Comparison of ENCODE assay signal across 10 cellular contexts in the genomic region with DNA sequence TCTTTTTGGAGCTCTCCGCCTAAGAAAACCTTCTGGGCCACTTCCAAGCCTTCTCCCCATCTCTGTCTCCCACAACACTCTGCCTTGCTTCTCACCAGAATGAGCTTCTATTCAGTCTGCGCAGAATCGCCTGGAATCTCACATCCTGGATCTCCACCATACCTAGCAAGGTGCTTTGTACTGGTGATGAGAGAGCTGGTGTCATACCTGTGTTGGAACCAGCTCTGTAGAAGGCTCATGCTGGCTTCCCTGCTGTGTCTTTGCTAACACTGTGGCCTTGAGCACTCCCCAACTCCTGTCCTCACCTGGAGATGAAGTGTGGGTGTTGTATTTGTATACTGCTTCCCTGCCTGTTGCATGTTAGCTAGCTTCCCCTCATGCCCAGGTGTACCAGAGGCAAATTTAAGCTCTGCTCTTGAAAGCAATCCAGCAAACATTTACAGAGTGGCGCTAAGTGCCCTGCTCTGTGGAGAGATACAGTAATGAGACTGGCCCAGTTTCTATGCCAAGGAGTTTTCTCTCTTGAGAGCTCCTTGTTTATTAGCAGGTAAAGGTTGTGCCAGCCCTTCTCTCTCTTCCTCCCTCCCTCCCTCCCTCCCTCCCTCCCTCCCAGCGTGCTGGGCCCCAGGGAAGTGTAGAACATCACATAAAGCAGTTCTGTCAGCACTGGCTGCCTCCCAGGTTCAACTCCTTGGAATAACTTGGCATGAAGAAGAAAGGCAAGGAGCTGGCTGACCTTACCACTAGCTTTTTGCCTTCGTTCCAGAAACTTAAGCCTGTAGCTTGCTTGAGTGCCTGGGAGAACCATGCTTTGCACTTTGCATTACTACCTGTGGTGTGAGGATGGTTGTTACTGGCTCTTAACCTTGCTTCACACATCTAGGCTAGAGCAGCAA.
DNase-seq lines count a peak whose midpoint lies in the region; ATAC-seq lines count a peak whose summit lies in the region.
"Had no signal": no experiment of that assay in that cellular context is flagged by ENCODE, and none has a peak within 500 bp of the region (broad histone marks: within the 10 kb centered on the region; RNA-seq: fewer than 3 reads in every experiment).

No MANE protein-coding gene starts in this region.

- ATAC-seq in GM19023 (IDR thresholded peaks at IDR 0.05; ENCODE audit: unreplicated experiment), result no peak
- ATAC-seq: stimulated activated naive CD8-positive, alpha-beta T cell treated with anti-CD3 and anti-CD28 coated beads, Interleukin-15, Interleukin-2, amounts not matched to agents 100 U/mL and 50 U/mL, for 24 hours had no signal

- intact Hi-C loops in posterior cingulate gyrus (cut with DNase I), result no loop called here

- DNase-seq in LoVo (ENCODE audit: low spot score) (peak; percentile 32), NCI-H774 (lab: John Stamatoyannopoulos, UW) (peak; percentile 14), fibroblast of the conjunctiva (ENCODE audit: low read depth) (peak; percentile 16), stromal cell of bone marrow (ENCODE audit: low read depth) (peak; percentile 8), AG08396 (ENCODE audit: low spot score) (no peak), posterior cingulate gyrus (no peak)
- DNase-seq: NCI-H2171 treated with DMSO at 0.1 percent for 48 hours; stimulated activated CD4-positive, alpha-beta T cell treated with anti-CD3 and anti-CD28 coated beads, Interleukin-12 subunit alpha, Interleukin-12 subunit beta, amount 100 ng/mL, for 4 hours; stimulated activated naive CD8-positive, alpha-beta T cell treated with anti-CD3 and anti-CD28 coated beads, Interleukin-15, Interleukin-2, amounts not matched to agents 100 U/mL and 50 U/mL, for 24 hours had no signal

Comparison
In these comparisons a context has a peak if more than half of its experiments do, and no peak if none do; other contexts are left out.
1. DNase-seq: peak in LoVo (single experiment), NCI-H774 (single experiment), fibroblast of the conjunctiva (single experiment) and stromal cell of bone marrow (single experiment); none in AG08396 (single experiment) and posterior cingulate gyrus (0 of 10).